Comparison of ENCODE assay signal across 1 cellular context in the genomic region with DNA sequence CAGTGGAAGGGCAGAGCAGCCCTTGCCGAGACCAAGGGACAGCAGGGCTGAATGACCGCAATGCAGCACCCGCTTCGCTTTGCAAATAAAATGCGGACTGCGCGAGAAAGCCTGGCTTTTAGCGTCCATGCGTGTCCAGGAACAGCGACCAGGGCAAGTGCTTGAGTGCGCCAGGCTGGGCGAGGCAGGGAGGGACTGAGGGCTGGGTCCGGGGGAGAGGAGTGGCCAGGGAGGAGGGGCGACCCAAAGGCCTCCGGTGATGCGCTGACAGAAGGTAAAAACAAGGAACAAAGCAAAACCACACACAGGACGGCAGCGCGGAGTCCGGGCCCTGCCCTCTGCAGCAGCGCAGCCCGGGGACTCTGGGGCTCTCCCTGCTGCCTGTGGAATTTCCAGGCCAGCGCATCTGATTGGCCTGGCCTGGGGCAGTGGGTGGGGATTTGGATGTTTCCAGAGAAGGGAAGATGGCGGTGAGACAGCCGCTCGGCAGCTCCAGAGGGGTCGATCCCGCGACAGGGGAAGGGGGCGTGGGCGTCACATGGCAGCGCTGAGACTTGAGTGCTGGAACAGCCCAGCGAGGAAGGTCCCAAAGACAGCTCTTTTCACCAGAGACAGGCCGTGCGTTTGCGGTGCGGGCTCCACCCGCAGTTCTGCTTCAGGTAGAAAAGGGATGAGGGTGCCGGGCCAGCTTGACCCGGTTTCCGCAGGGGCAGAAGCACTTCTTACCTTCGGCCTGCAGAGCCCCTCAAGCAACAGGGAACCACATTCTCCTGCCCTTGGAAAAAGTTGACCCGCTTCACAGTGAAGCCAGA.
A peak's percentile ranks its signal among the peaks of the same experiment; 100 is the strongest.
TF ChIP-seq lines count a peak whose summit lies in the region.

No MANE protein-coding gene starts in this region.

TF ChIP-seq in HepG2, 621 proteins besides CTCF, POLR2A, EP300 and RAD21 (continued from another document and continues in another):
- TF ChIP-seq, protein P1, sequence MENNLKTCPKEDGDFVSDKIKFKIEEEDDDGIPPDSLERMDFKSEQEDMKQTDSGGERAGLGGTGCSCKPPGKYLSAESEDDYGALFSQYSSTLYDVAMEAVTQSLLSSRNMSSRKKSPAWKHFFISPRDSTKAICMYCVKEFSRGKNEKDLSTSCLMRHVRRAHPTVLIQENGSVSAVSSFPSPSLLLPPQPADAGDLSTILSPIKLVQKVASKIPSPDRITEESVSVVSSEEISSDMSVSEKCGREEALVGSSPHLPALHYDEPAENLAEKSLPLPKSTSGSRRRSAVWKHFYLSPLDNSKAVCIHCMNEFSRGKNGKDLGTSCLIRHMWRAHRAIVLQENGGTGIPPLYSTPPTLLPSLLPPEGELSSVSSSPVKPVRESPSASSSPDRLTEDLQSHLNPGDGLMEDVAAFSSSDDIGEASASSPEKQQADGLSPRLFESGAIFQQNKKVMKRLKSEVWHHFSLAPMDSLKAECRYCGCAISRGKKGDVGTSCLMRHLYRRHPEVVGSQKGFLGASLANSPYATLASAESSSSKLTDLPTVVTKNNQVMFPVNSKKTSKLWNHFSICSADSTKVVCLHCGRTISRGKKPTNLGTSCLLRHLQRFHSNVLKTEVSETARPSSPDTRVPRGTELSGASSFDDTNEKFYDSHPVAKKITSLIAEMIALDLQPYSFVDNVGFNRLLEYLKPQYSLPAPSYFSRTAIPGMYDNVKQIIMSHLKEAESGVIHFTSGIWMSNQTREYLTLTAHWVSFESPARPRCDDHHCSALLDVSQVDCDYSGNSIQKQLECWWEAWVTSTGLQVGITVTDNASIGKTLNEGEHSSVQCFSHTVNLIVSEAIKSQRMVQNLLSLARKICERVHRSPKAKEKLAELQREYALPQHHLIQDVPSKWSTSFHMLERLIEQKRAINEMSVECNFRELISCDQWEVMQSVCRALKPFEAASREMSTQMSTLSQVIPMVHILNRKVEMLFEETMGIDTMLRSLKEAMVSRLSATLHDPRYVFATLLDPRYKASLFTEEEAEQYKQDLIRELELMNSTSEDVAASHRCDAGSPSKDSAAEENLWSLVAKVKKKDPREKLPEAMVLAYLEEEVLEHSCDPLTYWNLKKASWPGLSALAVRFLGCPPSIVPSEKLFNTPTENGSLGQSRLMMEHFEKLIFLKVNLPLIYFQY (CRISPR knock-in tag; IDR thresholded peaks at IDR 0.05; ENCODE audit: borderline replicate concordance): peak; percentile 72; the same call in 1 of the 2 replicates
- TF ChIP-seq RFX5 (IDR thresholded peaks at IDR 0.05; ENCODE audit: low read depth, low read length) (0 out of 2 replicates have a peak, but pooled peaks have one; percentile 3), STAG1 (CRISPR knock-in tag; IDR thresholded peaks at IDR 0.05) (peak; percentile 58), RFX3 (CRISPR knock-in tag; IDR thresholded peaks at IDR 0.05) (no peak; the same call in 1 of the 2 replicates), ZNF614 (CRISPR knock-in tag; IDR thresholded peaks at IDR 0.05; ENCODE audit: borderline replicate concordance) (peak; percentile 95), SMARCE1 (IDR thresholded peaks at IDR 0.05; ENCODE audit: borderline replicate concordance) (no peak), DR1 (CRISPR knock-in tag; IDR thresholded peaks at IDR 0.05) (peak; percentile 71; the same call in 1 of the 2 replicates), ZNF460 (CRISPR knock-in tag; IDR thresholded peaks at IDR 0.05; ENCODE audit: borderline replicate concordance) (no peak; the same call in 1 of the 2 replicates), GTF2F1 (IDR thresholded peaks at IDR 0.05; ENCODE audit: low read length) (no peak), ZNF607 (CRISPR knock-in tag; IDR thresholded peaks at IDR 0.05; ENCODE audit: borderline replicate concordance) (peak; percentile 39; the same call in 1 of the 2 replicates), TRIM24 (CRISPR knock-in tag; IDR thresholded peaks at IDR 0.05) (no peak), GZF1 (CRISPR knock-in tag; IDR thresholded peaks at IDR 0.05) (0 out of 2 replicates have a peak, but pooled peaks have one; percentile 55), TAF15 (IDR thresholded peaks at IDR 0.05; ENCODE audit: low read depth, low read length, poor library complexity, severe bottlenecking) (no peak), ZNF615 (CRISPR knock-in tag; IDR thresholded peaks at IDR 0.05; ENCODE audit: borderline replicate concordance) (no peak), ZNF781 (CRISPR knock-in tag; IDR thresholded peaks at IDR 0.05; ENCODE audit: borderline replicate concordance, not compliant biosample characterization) (no peak), TCF12 (IDR thresholded peaks at IDR 0.05) (no peak), TCF12 (CRISPR knock-in tag; IDR thresholded peaks at IDR 0.05) (no peak), ZFP82 (CRISPR knock-in tag; IDR thresholded peaks at IDR 0.05; ENCODE audit: borderline replicate concordance) (no peak), KAT7 (CRISPR knock-in tag; IDR thresholded peaks at IDR 0.05; ENCODE audit: borderline replicate concordance) (peak; percentile 74; the same call in 1 of the 2 replicates), JUND (CRISPR knock-in tag; IDR thresholded peaks at IDR 0.05) (no peak; the same call in none of the 2 replicates), IKZF1 (IDR thresholded peaks at IDR 0.05) (no peak), SCMH1 (CRISPR knock-in tag; IDR thresholded peaks at IDR 0.05; ENCODE audit: borderline replicate concordance) (no peak), ZSCAN21 (CRISPR knock-in tag; IDR thresholded peaks at IDR 0.05; ENCODE audit: borderline replicate concordance) (peak; percentile 85; the same call in 1 of the 2 replicates), YY1 (IDR thresholded peaks at IDR 0.05; ENCODE audit: insufficient read depth, insufficient replicate concordance, low read depth, low read length) (peak; percentile 94), PITX1 (CRISPR knock-in tag; IDR thresholded peaks at IDR 0.05) (peak; percentile 81), ZMYM4 (CRISPR knock-in tag; IDR thresholded peaks at IDR 0.05) (peak; percentile 83; the same call in 1 of the 2 replicates), RXRB (CRISPR knock-in tag; IDR thresholded peaks at IDR 0.05; ENCODE audit: borderline replicate concordance) (peak; percentile 76), ZNF678 (CRISPR knock-in tag; IDR thresholded peaks at IDR 0.05) (no peak), TBX3 (IDR thresholded peaks at IDR 0.05; ENCODE audit: borderline replicate concordance) (no peak), KAT8 (CRISPR knock-in tag; IDR thresholded peaks at IDR 0.05) (peak; percentile 90), KLF6 (CRISPR knock-in tag; IDR thresholded peaks at IDR 0.05) (no peak; the same call in 1 of the 2 replicates), NFE2L2 (IDR thresholded peaks at IDR 0.05; ENCODE audit: low read length) (no peak), THYN1 (CRISPR knock-in tag; IDR thresholded peaks at IDR 0.05; ENCODE audit: borderline replicate concordance, low read depth) (peak; percentile 45; the same call in 1 of the 2 replicates), RBFOX2 (IDR thresholded peaks at IDR 0.05; ENCODE audit: low read depth, low read length) (peak; percentile 83), ETV6 (CRISPR knock-in tag; conservative IDR thresholded peaks at IDR 0.05) (peak; percentile 68), ZNF317 (CRISPR knock-in tag; IDR thresholded peaks at IDR 0.05) (peak; percentile 36; the same call in 1 of the 2 replicates)
- TF ChIP-seq, protein P2, sequence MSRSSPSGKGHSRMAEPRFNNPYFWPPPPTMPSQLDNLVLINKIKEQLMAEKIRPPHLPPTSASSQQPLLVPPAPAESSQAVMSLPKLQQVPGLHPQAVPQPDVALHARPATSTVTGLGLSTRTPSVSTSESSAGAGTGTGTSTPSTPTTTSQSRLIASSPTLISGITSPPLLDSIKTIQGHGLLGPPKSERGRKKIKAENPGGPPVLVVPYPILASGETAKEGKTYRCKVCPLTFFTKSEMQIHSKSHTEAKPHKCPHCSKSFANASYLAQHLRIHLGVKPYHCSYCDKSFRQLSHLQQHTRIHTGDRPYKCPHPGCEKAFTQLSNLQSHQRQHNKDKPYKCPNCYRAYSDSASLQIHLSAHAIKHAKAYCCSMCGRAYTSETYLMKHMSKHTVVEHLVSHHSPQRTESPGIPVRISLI (CRISPR knock-in tag; IDR thresholded peaks at IDR 0.05; ENCODE audit: borderline replicate concordance): peak; percentile 73; the same call in 1 of the 2 replicates
- TF ChIP-seq, protein P3, sequence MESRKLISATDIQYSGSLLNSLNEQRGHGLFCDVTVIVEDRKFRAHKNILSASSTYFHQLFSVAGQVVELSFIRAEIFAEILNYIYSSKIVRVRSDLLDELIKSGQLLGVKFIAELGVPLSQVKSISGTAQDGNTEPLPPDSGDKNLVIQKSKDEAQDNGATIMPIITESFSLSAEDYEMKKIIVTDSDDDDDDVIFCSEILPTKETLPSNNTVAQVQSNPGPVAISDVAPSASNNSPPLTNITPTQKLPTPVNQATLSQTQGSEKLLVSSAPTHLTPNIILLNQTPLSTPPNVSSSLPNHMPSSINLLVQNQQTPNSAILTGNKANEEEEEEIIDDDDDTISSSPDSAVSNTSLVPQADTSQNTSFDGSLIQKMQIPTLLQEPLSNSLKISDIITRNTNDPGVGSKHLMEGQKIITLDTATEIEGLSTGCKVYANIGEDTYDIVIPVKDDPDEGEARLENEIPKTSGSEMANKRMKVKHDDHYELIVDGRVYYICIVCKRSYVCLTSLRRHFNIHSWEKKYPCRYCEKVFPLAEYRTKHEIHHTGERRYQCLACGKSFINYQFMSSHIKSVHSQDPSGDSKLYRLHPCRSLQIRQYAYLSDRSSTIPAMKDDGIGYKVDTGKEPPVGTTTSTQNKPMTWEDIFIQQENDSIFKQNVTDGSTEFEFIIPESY (CRISPR knock-in tag; IDR thresholded peaks at IDR 0.05): no peak
- TF ChIP-seq, protein P4, sequence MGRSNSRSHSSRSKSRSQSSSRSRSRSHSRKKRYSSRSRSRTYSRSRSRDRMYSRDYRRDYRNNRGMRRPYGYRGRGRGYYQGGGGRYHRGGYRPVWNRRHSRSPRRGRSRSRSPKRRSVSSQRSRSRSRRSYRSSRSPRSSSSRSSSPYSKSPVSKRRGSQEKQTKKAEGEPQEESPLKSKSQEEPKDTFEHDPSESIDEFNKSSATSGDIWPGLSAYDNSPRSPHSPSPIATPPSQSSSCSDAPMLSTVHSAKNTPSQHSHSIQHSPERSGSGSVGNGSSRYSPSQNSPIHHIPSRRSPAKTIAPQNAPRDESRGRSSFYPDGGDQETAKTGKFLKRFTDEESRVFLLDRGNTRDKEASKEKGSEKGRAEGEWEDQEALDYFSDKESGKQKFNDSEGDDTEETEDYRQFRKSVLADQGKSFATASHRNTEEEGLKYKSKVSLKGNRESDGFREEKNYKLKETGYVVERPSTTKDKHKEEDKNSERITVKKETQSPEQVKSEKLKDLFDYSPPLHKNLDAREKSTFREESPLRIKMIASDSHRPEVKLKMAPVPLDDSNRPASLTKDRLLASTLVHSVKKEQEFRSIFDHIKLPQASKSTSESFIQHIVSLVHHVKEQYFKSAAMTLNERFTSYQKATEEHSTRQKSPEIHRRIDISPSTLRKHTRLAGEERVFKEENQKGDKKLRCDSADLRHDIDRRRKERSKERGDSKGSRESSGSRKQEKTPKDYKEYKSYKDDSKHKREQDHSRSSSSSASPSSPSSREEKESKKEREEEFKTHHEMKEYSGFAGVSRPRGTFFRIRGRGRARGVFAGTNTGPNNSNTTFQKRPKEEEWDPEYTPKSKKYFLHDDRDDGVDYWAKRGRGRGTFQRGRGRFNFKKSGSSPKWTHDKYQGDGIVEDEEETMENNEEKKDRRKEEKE (IDR thresholded peaks at IDR 0.05): no peak
- TF ChIP-seq, protein P5, sequence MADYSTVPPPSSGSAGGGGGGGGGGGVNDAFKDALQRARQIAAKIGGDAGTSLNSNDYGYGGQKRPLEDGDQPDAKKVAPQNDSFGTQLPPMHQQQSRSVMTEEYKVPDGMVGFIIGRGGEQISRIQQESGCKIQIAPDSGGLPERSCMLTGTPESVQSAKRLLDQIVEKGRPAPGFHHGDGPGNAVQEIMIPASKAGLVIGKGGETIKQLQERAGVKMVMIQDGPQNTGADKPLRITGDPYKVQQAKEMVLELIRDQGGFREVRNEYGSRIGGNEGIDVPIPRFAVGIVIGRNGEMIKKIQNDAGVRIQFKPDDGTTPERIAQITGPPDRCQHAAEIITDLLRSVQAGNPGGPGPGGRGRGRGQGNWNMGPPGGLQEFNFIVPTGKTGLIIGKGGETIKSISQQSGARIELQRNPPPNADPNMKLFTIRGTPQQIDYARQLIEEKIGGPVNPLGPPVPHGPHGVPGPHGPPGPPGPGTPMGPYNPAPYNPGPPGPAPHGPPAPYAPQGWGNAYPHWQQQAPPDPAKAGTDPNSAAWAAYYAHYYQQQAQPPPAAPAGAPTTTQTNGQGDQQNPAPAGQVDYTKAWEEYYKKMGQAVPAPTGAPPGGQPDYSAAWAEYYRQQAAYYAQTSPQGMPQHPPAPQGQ (CRISPR knock-in tag; IDR thresholded peaks at IDR 0.05; ENCODE audit: borderline replicate concordance): no peak; the same call in 1 of the 2 replicates
- TF ChIP-seq, protein P6, sequence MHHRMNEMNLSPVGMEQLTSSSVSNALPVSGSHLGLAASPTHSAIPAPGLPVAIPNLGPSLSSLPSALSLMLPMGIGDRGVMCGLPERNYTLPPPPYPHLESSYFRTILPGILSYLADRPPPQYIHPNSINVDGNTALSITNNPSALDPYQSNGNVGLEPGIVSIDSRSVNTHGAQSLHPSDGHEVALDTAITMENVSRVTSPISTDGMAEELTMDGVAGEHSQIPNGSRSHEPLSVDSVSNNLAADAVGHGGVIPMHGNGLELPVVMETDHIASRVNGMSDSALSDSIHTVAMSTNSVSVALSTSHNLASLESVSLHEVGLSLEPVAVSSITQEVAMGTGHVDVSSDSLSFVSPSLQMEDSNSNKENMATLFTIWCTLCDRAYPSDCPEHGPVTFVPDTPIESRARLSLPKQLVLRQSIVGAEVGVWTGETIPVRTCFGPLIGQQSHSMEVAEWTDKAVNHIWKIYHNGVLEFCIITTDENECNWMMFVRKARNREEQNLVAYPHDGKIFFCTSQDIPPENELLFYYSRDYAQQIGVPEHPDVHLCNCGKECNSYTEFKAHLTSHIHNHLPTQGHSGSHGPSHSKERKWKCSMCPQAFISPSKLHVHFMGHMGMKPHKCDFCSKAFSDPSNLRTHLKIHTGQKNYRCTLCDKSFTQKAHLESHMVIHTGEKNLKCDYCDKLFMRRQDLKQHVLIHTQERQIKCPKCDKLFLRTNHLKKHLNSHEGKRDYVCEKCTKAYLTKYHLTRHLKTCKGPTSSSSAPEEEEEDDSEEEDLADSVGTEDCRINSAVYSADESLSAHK (CRISPR knock-in tag; IDR thresholded peaks at IDR 0.05; ENCODE audit: borderline replicate concordance): no peak
- TF ChIP-seq, protein P7, sequence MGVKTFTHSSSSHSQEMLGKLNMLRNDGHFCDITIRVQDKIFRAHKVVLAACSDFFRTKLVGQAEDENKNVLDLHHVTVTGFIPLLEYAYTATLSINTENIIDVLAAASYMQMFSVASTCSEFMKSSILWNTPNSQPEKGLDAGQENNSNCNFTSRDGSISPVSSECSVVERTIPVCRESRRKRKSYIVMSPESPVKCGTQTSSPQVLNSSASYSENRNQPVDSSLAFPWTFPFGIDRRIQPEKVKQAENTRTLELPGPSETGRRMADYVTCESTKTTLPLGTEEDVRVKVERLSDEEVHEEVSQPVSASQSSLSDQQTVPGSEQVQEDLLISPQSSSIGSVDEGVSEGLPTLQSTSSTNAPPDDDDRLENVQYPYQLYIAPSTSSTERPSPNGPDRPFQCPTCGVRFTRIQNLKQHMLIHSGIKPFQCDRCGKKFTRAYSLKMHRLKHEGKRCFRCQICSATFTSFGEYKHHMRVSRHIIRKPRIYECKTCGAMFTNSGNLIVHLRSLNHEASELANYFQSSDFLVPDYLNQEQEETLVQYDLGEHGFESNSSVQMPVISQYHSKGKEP (CRISPR knock-in tag; IDR thresholded peaks at IDR 0.05): peak; percentile 70; the same call in 1 of the 2 replicates
